8 cellular contexts compared by ENCODE assay signal in the genomic region with DNA sequence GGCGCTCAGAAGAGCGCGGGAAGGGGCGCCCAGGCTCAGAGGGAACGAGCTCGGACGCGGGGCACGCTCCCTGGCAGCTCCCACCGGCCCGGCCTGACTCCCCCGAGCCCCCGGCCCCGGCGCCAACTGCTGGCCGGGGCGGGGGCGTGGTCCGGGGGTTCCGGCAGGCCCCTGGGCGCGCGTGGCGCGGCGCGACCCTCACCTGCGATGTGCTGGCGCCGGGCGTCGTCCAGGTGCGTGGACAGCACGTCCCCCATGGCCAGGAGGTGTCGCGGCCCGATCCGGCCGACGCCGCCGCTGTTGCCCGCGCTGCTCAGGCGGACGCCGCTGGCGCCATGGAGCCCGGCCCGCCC. TPM values are rescaled to one million over a fixed set of nuclear protein-coding genes. Genes with fewer than 3 reads are reported as not detected.
DNase-seq lines count a peak whose midpoint lies in the region; ATAC-seq and TF ChIP-seq lines count a peak whose summit lies in the region.

No MANE protein-coding gene starts in this region.

- H3K9ac ChIP-seq in DND-41 (ENCODE audit: low read depth, low read length), result no peak overlapping the region
- peak overlapping the region; percentile 96 for H3K9ac ChIP-seq in IMR-90 (ENCODE audit: low read depth, low read length)
- H3K9ac ChIP-seq in neural progenitor cell, result peak overlapping the region; percentile 5

- peaks cover 28% of the 10 kb centered on the region for H3K9me1 ChIP-seq in IMR-90 (ENCODE audit: insufficient read depth, low read length)

- POLR2A ChIA-PET in IMR-90 (lab: Charles Lee; ENCODE audit: unreplicated experiment), result interaction anchor here (0.6 to 0.7 kb wide), 2 partner anchors 15 to 412 kb away, joined by 3 read pairs; partner anchors contain the start of gene EEIG1

- peak overlapping the region; percentile 97 for H2BK5ac ChIP-seq in IMR-90 (ENCODE audit: low read depth, low read length, poor library complexity, severe bottlenecking)

- H2BK15ac ChIP-seq in IMR-90 (ENCODE audit: low read depth, low read length), result no peak overlapping the region

- peaks cover 27% of the 10 kb centered on the region for H3K4me1 Mint-ChIP-seq in neural progenitor cell

- H3K9me3 ChIP-seq in DND-41 (ENCODE audit: insufficient read depth, low read length, severe bottlenecking), result no peaks in the 10 kb centered on the region
- H3K9me3 ChIP-seq in IMR-90 (ENCODE audit: control insufficient read depth, insufficient read depth, low read length), result no peaks in the 10 kb centered on the region
- no peaks in the 10 kb centered on the region for H3K9me3 ChIP-seq in ectodermal cell (ENCODE audit: control insufficient read depth, low read length)
- H3K9me3 ChIP-seq in neural progenitor cell (ENCODE audit: low read depth), result no peaks in the 10 kb centered on the region

- peaks cover 8 to 43% of the 10 kb centered on the region in 2 experiments; a peak in 3 of 4 replicates for H3K79me1 ChIP-seq in IMR-90 (ENCODE audit: low read depth in 1 of 2, low read length in 2 of 2)

- 1% methylated on average over 43 of the region's 50 CpGs; no CpG with 5 or more reads in 1 of the 2 experiments for WGBS in IMR-90 (ENCODE audit: extremely low coverage in 2 of 2, insufficient read length in 1 of 2), 2 experiments
- 0% methylated on average over 50 of the region's 50 CpGs for WGBS in ectodermal cell, 2 experiments

- peak overlapping the region; percentile 90; the same call in 1 of the 2 replicates for H2AK5ac ChIP-seq in IMR-90 (ENCODE audit: low read depth, low read length)

- H3K23ac ChIP-seq in IMR-90 (ENCODE audit: low read depth, low read length), result peak overlapping the region; percentile 97

- H2AFZ ChIP-seq in DND-41 (ENCODE audit: low read depth, low read length) (no peak overlapping the region), IMR-90 (replicated peaks; ENCODE audit: low read length, poor library complexity) (peak overlapping the region; percentile 78), neural progenitor cell (replicated peaks) (no peak overlapping the region)

- TF ChIP-seq POLR2A in IMR-90 (IDR thresholded peaks at IDR 0.05; ENCODE audit: low read depth, low read length), result no peak

- H3K79me2 ChIP-seq in DND-41 (ENCODE audit: insufficient read depth, low read length) (no peaks in the 10 kb centered on the region), neural progenitor cell (ENCODE audit: low read depth) (peaks cover 27% of the 10 kb centered on the region)

- H3K36me3 Mint-ChIP-seq in neural progenitor cell, result no peaks in the 10 kb centered on the region

- peak overlapping the region; percentile 100 for H2AK9ac ChIP-seq in IMR-90 (replicated peaks; ENCODE audit: low read depth, low read length, poor library complexity)

- peak overlapping the region; percentile 90 for H3K56ac ChIP-seq in IMR-90 (ENCODE audit: extremely low read depth, insufficient read depth, low read length)

- ATAC-seq in DND-41 (ENCODE audit: insufficient read depth, low read depth) (no peak), IMR-90 (ENCODE audit: low read depth) (peak; percentile 7), HG03135 (IDR thresholded peaks at IDR 0.05; ENCODE audit: unreplicated experiment) (no peak), GM19452 (IDR thresholded peaks at IDR 0.05; ENCODE audit: unreplicated experiment) (no peak)

- H4K8ac ChIP-seq in IMR-90 (ENCODE audit: low read depth in 2 of 2, low read length in 2 of 2), result peak overlapping the region; percentile 20 to 81; a peak in 2 of 4 replicates

- H3K4me3 ChIP-seq in DND-41 (ENCODE audit: low read depth in 1 of 2, low read length in 2 of 2), result no peak overlapping the region
- H3K4me3 ChIP-seq in IMR-90 (ENCODE audit: insufficient read depth, low read depth, low read length), result peak overlapping the region; percentile 92
- H3K4me3 ChIP-seq in ectodermal cell (ENCODE audit: insufficient read depth, low read depth, low read length), result peak overlapping the region; percentile 62
- peak overlapping the region; percentile 65 for H3K4me3 ChIP-seq in neural progenitor cell

- no peaks in the 10 kb centered on the region for H3K27me3 ChIP-seq in DND-41 (ENCODE audit: insufficient read depth, low read length, poor library complexity)
- H3K27me3 ChIP-seq in IMR-90 (ENCODE audit: control insufficient read depth, insufficient read depth, low read length), result no peaks in the 10 kb centered on the region
- H3K27me3 ChIP-seq in ectodermal cell (ENCODE audit: control insufficient read depth, insufficient read depth, low read length, poor library complexity, severe bottlenecking), result peaks cover 14% of the 10 kb centered on the region
- peaks cover 7% of the 10 kb centered on the region for H3K27me3 ChIP-seq in neural progenitor cell

- H4K20me1 ChIP-seq in DND-41 (ENCODE audit: insufficient read depth, low read length), result no peaks in the 10 kb centered on the region
- peaks cover 33% of the 10 kb centered on the region for H4K20me1 ChIP-seq in IMR-90 (ENCODE audit: insufficient read depth, low read length)
- peaks cover 18% of the 10 kb centered on the region for H4K20me1 ChIP-seq in neural progenitor cell (ENCODE audit: low read depth)

- peak overlapping the region; percentile 97 for H3K4ac ChIP-seq in IMR-90 (ENCODE audit: low read depth, low read length)

- intact Hi-C loops in IMR-90 (cut with micrococcal nuclease), result loop anchor here (5.0 kb wide), 1 partner anchor 66 kb away; no protein-coding TSS in a partner anchor

- CTCF ChIA-PET in IMR-90 (lab: Yijun Ruan, JAX), result no interaction called here

- H3K4me1 ChIP-seq in DND-41 (ENCODE audit: insufficient read depth, low read length) (peaks cover 11% of the 10 kb centered on the region), IMR-90 (ENCODE audit: control insufficient read depth, insufficient read depth, low read length) (peaks cover 35% of the 10 kb centered on the region), ectodermal cell (ENCODE audit: control insufficient read depth, insufficient read depth, low read length) (peaks cover 26% of the 10 kb centered on the region), neural progenitor cell (peaks cover 26% of the 10 kb centered on the region)

- dilution Hi-C loops in IMR-90 (cut with HindIII; ENCODE audit: low sequenced_read_pairs, unreplicated experiment), result no loop called here

- H4K5ac ChIP-seq in IMR-90 (ENCODE audit: low read depth, low read length), result no peak overlapping the region

- peak overlapping the region; percentile 95 for H4K91ac ChIP-seq in IMR-90 (ENCODE audit: insufficient read depth, low read depth, low read length)

- no peak overlapping the region for H3K27ac Mint-ChIP-seq in neural progenitor cell

- DNase-seq in DND-41 (no peak), IMR-90 (no peak), neural progenitor cell (ENCODE audit: low spot score) (no peak), CD1c-positive myeloid dendritic cell (ENCODE audit: extremely low spot score) (no peak), NCI-H526 treated with DMSO at 0.1 percent for 48 hours (lab: John Stamatoyannopoulos, UW) (no peak)

- no peaks in the 10 kb centered on the region for H3K9me3 Mint-ChIP-seq in neural progenitor cell

- H3K4me2 ChIP-seq in DND-41 (ENCODE audit: insufficient read depth, low read length) (peak overlapping the region; percentile 36; the same call in 1 of the 2 replicates), IMR-90 (ENCODE audit: low read depth, low read length) (peak overlapping the region; percentile 95), neural progenitor cell (peak overlapping the region; percentile 94)

- no TSS peak for BruUV-seq in IMR-90 (replicated peaks; lab: Mats Ljungman, UMichigan)

- in situ Hi-C loops in IMR-90 (cut with MboI; ENCODE audit: low sequenced_read_pairs), result no loop called here

- no peak overlapping the region for H2BK20ac ChIP-seq in IMR-90 (ENCODE audit: low read depth, low read length)

- TF ChIP-seq RAD21 in IMR-90 (IDR thresholded peaks at IDR 0.05; ENCODE audit: low read length), result no peak

- peaks cover 6% of the 10 kb centered on the region for H3K27me3 Mint-ChIP-seq in neural progenitor cell (ENCODE audit: insufficient read depth, low read depth)

- H3K14ac ChIP-seq in IMR-90 (replicated peaks; ENCODE audit: low read depth, low read length), result peak overlapping the region; percentile 95

- H3K18ac ChIP-seq in IMR-90 (ENCODE audit: low read depth, low read length), result no peak overlapping the region; the same call in 1 of the 2 replicates

- H3K4me3 Mint-ChIP-seq in neural progenitor cell, result peak overlapping the region; percentile 85

- H2BK120ac ChIP-seq in IMR-90 (ENCODE audit: low read depth, low read length), result 0 out of 2 replicates have a peak overlapping the region, but pooled peaks have one; percentile 87

- H3F3A ChIP-seq in neural progenitor cell (ENCODE audit: low read depth), result peaks cover 10% of the 10 kb centered on the region

- H3K36me3 ChIP-seq in DND-41 (ENCODE audit: insufficient read depth, low read length) (no peaks in the 10 kb centered on the region), IMR-90 (ENCODE audit: control insufficient read depth, insufficient read depth, low read length) (peaks cover 16% of the 10 kb centered on the region), ectodermal cell (ENCODE audit: control insufficient read depth, insufficient read depth, low read length) (no peaks in the 10 kb centered on the region), neural progenitor cell (no peaks in the 10 kb centered on the region)

- H3K27ac ChIP-seq in DND-41 (ENCODE audit: low read length) (no peak overlapping the region), IMR-90 (ENCODE audit: insufficient read depth, low read length) (peak overlapping the region; percentile 97), ectodermal cell (ENCODE audit: insufficient read depth, low read depth, low read length, poor library complexity, severe bottlenecking) (no peak overlapping the region), neural progenitor cell (no peak overlapping the region)

- TF ChIP-seq CTCF in DND-41 (IDR thresholded peaks at IDR 0.05; ENCODE audit: borderline replicate concordance, extremely low read depth, low read length, poor library complexity, severe bottlenecking) (no peak), IMR-90 (conservative IDR thresholded peaks at IDR 0.05; ENCODE audit: low read depth, low read length) (no peak), neural progenitor cell (IDR thresholded peaks at IDR 0.05) (no peak)

TF ChIP-seq in IMR-90, 13 proteins besides CTCF, POLR2A, EP300 and RAD21 (continues in another document):
- TF ChIP-seq CHD1 (IDR thresholded peaks at IDR 0.05; ENCODE audit: low read depth, low read length) (no peak), RFX5 (IDR thresholded peaks at IDR 0.05; ENCODE audit: low read depth, low read length) (no peak), NFE2L2 (IDR thresholded peaks at IDR 0.05; ENCODE audit: low read depth, low read length) (no peak), SMC3 (IDR thresholded peaks at IDR 0.05; ENCODE audit: low read depth, low read length) (no peak)

RNA-seq across cellular contexts. Expression of gene STXBP1, which starts 43.5 kb away (rescaled TPM):
- 15.8 and 18.9 TPM in 2 replicates for total RNA-seq in IMR-90 (2012; rRNA removed)
- 21.7 and 22.6 TPM in 2 replicates for polyA plus RNA-seq in IMR-90 (2012; rRNA removed)
- polyA plus RNA-seq in IMR-90 (2012; cell fraction: cytosol; rRNA removed), result 17.5 and 24.5 TPM in 2 replicates
- polyA plus RNA-seq in IMR-90 (2012; cell fraction: nucleus; rRNA removed; ENCODE audit: low replicate concordance), result 26.3 and 44.5 TPM in 2 replicates
- 27.4 TPM for polyA plus RNA-seq in ectodermal cell (2013, experiment 1 of 4)
- polyA plus RNA-seq in ectodermal cell (2013, experiment 2 of 4), result 19.4 TPM
- polyA plus RNA-seq in ectodermal cell (2013, experiment 3 of 4), result 19.2 TPM
- polyA plus RNA-seq in ectodermal cell (2013, experiment 4 of 4), result 20.4 TPM
- 12.0 and 23.1 TPM in 2 replicates for total RNA-seq in neural progenitor cell (ENCODE audit: low replicate concordance)

Comparison
In these comparisons a context has a peak if more than half of its experiments do, and no peak if none do; other contexts are left out.
1. H3K4me2 ChIP-seq: peak in every context shown above with its lines; median percentile 95 in IMR-90; 94 in neural progenitor cell; 36 in DND-41.
2. H3K4me3 ChIP-seq: peak in IMR-90 (single experiment), ectodermal cell (single experiment) and neural progenitor cell (single experiment); none in DND-41 (0 of 2).